ENCODE assay signal across 26 cellular contexts in genomic region chr2:98647636-98648035, GRCh38. TPM values are rescaled to one million over a fixed set of nuclear protein-coding genes. Genes with fewer than 3 reads are reported as not detected.
DNase-seq lines count a peak whose midpoint lies in the region; ATAC-seq and TF ChIP-seq lines count a peak whose summit lies in the region.
"Had no signal": no experiment of that assay in that cellular context is flagged by ENCODE, and none has a peak within 500 bp of the region (broad histone marks: within the 10 kb centered on the region; RNA-seq: fewer than 3 reads in every experiment).

No MANE protein-coding gene starts in this region.

- H4K8ac ChIP-seq in trophoblast cell (ENCODE audit: low read depth, low read length): no peak overlapping the region

- no peak overlapping the region for H2AFZ ChIP-seq in trophoblast cell (ENCODE audit: insufficient read depth, low read length, poor library complexity)
- H2AFZ ChIP-seq: PC-9 had no signal

- H3K9me3 ChIP-seq in trophoblast cell (ENCODE audit: insufficient read depth, low read depth, low read length): no peaks in the 10 kb centered on the region
- H3K9me3 ChIP-seq: heart right ventricle, ovary, SJCRH30, uterus had no signal

- no peak for ATAC-seq in activated naive CD4-positive, alpha-beta T cell treated with anti-CD3 and anti-CD28 coated beads, Interleukin-2, amount 50 U/mL, for 72 hours
- ATAC-seq in effector memory CD8-positive, alpha-beta T cell (replicated peaks): no peak
- ATAC-seq in HG02870 (IDR thresholded peaks at IDR 0.05; ENCODE audit: unreplicated experiment): no peak
- ATAC-seq: HCT116; heart right ventricle; left colon; stimulated activated naive B cell treated with anti-CD40 and anti-IgM and Interleukin-4, amounts not matched to agents 10 μg/mL and 1 μg/mL and 100 μg/mL, for 72 hours; T-cell had no signal

- no peak overlapping the region for H3K27ac ChIP-seq in trophoblast cell (ENCODE audit: low read depth, low read length)
- H3K27ac ChIP-seq: dorsolateral prefrontal cortex, heart right ventricle, KMS-11, ovary, PC-9, SJCRH30, uterus had no signal

- H3K9ac ChIP-seq in trophoblast cell (ENCODE audit: low read length): no peak overlapping the region
- H3K9ac ChIP-seq: KMS-11 had no signal

- H3K23ac ChIP-seq in trophoblast cell (ENCODE audit: low read length): no peak overlapping the region

- no peak overlapping the region for H2AK5ac ChIP-seq in trophoblast cell (ENCODE audit: low read length)

- H3K36me3 ChIP-seq in trophoblast cell (ENCODE audit: control insufficient read depth in 1 of 2, insufficient read depth in 2 of 2, low read length in 2 of 2): no peaks in the 10 kb centered on the region
- H3K36me3 ChIP-seq: ovary, SJCRH30, uterus had no signal

- H3K79me1 ChIP-seq in trophoblast cell (ENCODE audit: low read length): peaks cover 3% of the 10 kb centered on the region

- peaks cover 1 to 5% of the 10 kb centered on the region in 2 experiments for H3K4me1 ChIP-seq in trophoblast cell (ENCODE audit: control insufficient read depth in 1 of 2, insufficient read depth in 2 of 2, low read length in 2 of 2)
- H3K4me1 ChIP-seq: SJCRH30, uterus had no signal

- H4K91ac ChIP-seq in trophoblast cell (ENCODE audit: low read depth, low read length): no peak overlapping the region

- H3K27ac Mint-ChIP-seq in activated naive CD4-positive, alpha-beta T cell treated with anti-CD3 and anti-CD28 coated beads, Interleukin-2, amount 50 U/mL, for 72 hours: peak overlapping the region; percentile 13 to 30
- H3K27ac Mint-ChIP-seq in activated naive CD4-positive, alpha-beta T cell treated with anti-CD3 and anti-CD28 coated beads, Interleukin-2, amount 10 ng/mL, durations not matched to agents 7 days and 5 days: no peak overlapping the region
- peak overlapping the region; percentile 78 to 88 for H3K27ac Mint-ChIP-seq in effector memory CD8-positive, alpha-beta T cell
- H3K27ac Mint-ChIP-seq: activated naive CD8-positive, alpha-beta T cell treated with anti-CD3 and anti-CD28 coated beads, Interleukin-2, amount 10 ng/mL, durations not matched to agents 7 days and 5 days; nephron progenitor cell; stimulated activated naive B cell treated with anti-CD40 and anti-IgM and Interleukin-4, amounts not matched to agents 10 μg/mL and 1 μg/mL and 100 μg/mL, for 72 hours had no signal

- no peaks in the 10 kb centered on the region for H3K79me2 ChIP-seq in trophoblast cell (ENCODE audit: control insufficient read depth, insufficient read depth, low read length, poor library complexity)

- no peaks in the 10 kb centered on the region for H3K27me3 ChIP-seq in trophoblast cell (ENCODE audit: insufficient read depth, low read length)
- H3K27me3 ChIP-seq: dorsolateral prefrontal cortex, heart right ventricle, ovary, uterus had no signal

- no CpG with 5 or more reads among the region's 5 CpGs for WGBS in trophoblast cell (ENCODE audit: extremely low coverage, insufficient coverage, insufficient read length)

- no peak for TF ChIP-seq CTCF in GM20000 (IDR thresholded peaks at IDR 0.05; ENCODE audit: extremely low read depth, missing control alignments)

- H3K18ac ChIP-seq in trophoblast cell (ENCODE audit: low read length): no peak overlapping the region

- H3K4ac ChIP-seq in trophoblast cell (ENCODE audit: low read depth, low read length): no peak overlapping the region

- H2BK5ac ChIP-seq in trophoblast cell (ENCODE audit: low read depth, low read length, poor library complexity): no peak overlapping the region

- H2BK12ac ChIP-seq in trophoblast cell (ENCODE audit: low read length): no peak overlapping the region

- CTCF ChIA-PET in activated naive CD4-positive, alpha-beta T cell treated with anti-CD3 and anti-CD28 coated beads, Interleukin-2, amount 10 ng/mL, durations not matched to agents 7 days and 5 days (lab: Charles Lee): interaction anchor here (0.9 to 2.0 kb wide), 2 partner anchors 111 to 184 kb away, joined by 3 to 10 read pairs; no protein-coding TSS in a partner anchor

- no peak overlapping the region for H3K4me2 ChIP-seq in trophoblast cell (ENCODE audit: low read length)
- H3K4me2 ChIP-seq: KMS-11, PC-9 had no signal

- no peak overlapping the region for H3K4me3 ChIP-seq in trophoblast cell (ENCODE audit: low read depth, low read length)
- H3K4me3 ChIP-seq: dorsolateral prefrontal cortex, heart right ventricle, ovary, PC-9, SJCRH30, uterus had no signal

- no peak overlapping the region for H2BK120ac ChIP-seq in trophoblast cell (ENCODE audit: insufficient read depth, low read length, poor library complexity)

- peaks cover 5 to 46% of the 10 kb centered on the region in 2 donors for H3K36me3 Mint-ChIP-seq in activated naive CD4-positive, alpha-beta T cell treated with anti-CD3 and anti-CD28 coated beads, Interleukin-2, amount 50 U/mL, for 72 hours
- peaks cover 59% of the 10 kb centered on the region for H3K36me3 Mint-ChIP-seq in activated naive CD4-positive, alpha-beta T cell treated with anti-CD3 and anti-CD28 coated beads, Interleukin-2, amount 10 ng/mL, durations not matched to agents 7 days and 5 days
- peaks cover 85% of the 10 kb centered on the region for H3K36me3 Mint-ChIP-seq in effector memory CD8-positive, alpha-beta T cell (ENCODE audit: insufficient read depth)
- H3K36me3 Mint-ChIP-seq: stimulated activated naive B cell treated with anti-CD40 and anti-IgM and Interleukin-4, amounts not matched to agents 10 μg/mL and 1 μg/mL and 100 μg/mL, for 72 hours had no signal

- H4K12ac ChIP-seq in trophoblast cell (ENCODE audit: low read depth, low read length): no peak overlapping the region

- no peak overlapping the region for H3K4me3 Mint-ChIP-seq in activated naive CD4-positive, alpha-beta T cell treated with anti-CD3 and anti-CD28 coated beads, Interleukin-2, amount 10 ng/mL, durations not matched to agents 7 days and 5 days
- H3K4me3 Mint-ChIP-seq in effector memory CD8-positive, alpha-beta T cell: no peak overlapping the region
- H3K4me3 Mint-ChIP-seq: activated naive CD8-positive, alpha-beta T cell treated with anti-CD3 and anti-CD28 coated beads, Interleukin-2, amount 10 ng/mL, durations not matched to agents 7 days and 5 days; B cell; nephron progenitor cell; stimulated activated naive B cell treated with anti-CD40 and anti-IgM and Interleukin-4, amounts not matched to agents 10 μg/mL and 1 μg/mL and 100 μg/mL, for 72 hours had no signal

- no peaks in the 10 kb centered on the region for H3K9me3 Mint-ChIP-seq in activated naive CD4-positive, alpha-beta T cell treated with anti-CD3 and anti-CD28 coated beads, Interleukin-2, amount 50 U/mL, for 72 hours
- H3K9me3 Mint-ChIP-seq in activated naive CD4-positive, alpha-beta T cell treated with anti-CD3 and anti-CD28 coated beads, Interleukin-2, amount 10 ng/mL, durations not matched to agents 7 days and 5 days: peaks cover 13% of the 10 kb centered on the region
- peaks cover 3 to 8% of the 10 kb centered on the region in 2 donors for H3K9me3 Mint-ChIP-seq in effector memory CD8-positive, alpha-beta T cell
- H3K9me3 Mint-ChIP-seq: activated naive CD8-positive, alpha-beta T cell treated with anti-CD3 and anti-CD28 coated beads, Interleukin-2, amount 10 ng/mL, durations not matched to agents 7 days and 5 days; stimulated activated naive B cell treated with anti-CD40 and anti-IgM and Interleukin-4, amounts not matched to agents 10 μg/mL and 1 μg/mL and 100 μg/mL, for 72 hours had no signal

- H3K14ac ChIP-seq in trophoblast cell (ENCODE audit: low read length): no peak overlapping the region

- peaks cover 41% of the 10 kb centered on the region for H3K4me1 Mint-ChIP-seq in activated naive CD4-positive, alpha-beta T cell treated with anti-CD3 and anti-CD28 coated beads, Interleukin-2, amount 10 ng/mL, durations not matched to agents 7 days and 5 days
- peaks cover 35 to 45% of the 10 kb centered on the region in 2 donors for H3K4me1 Mint-ChIP-seq in effector memory CD8-positive, alpha-beta T cell (ENCODE audit: low read depth in 2 of 2)

- no peak for DNase-seq in activated naive CD4-positive, alpha-beta T cell treated with anti-CD3 and anti-CD28 coated beads, Interleukin-2, amount 50 U/mL, for 72 hours (ENCODE audit: low spot score in 2 of 2)
- DNase-seq in activated naive CD4-positive, alpha-beta T cell treated with anti-CD3 and anti-CD28 coated beads, Interleukin-2, amount 10 ng/mL, durations not matched to agents 7 days and 5 days: no peak
- DNase-seq in NCI-H226: peak; percentile 76
- no peak for DNase-seq in effector memory CD8-positive, alpha-beta T cell
- peak; percentile 92 to 99 for DNase-seq in trophoblast cell
- no peak for DNase-seq in GM20000 (ENCODE audit: low spot score)
- DNase-seq in NCI-H748 (lab: John Stamatoyannopoulos, UW; ENCODE audit: unreplicated experiment): no peak
- DNase-seq: activated CD4-positive, alpha-beta T cell treated with anti-CD3 and anti-CD28 coated beads for 1 hour; activated naive CD8-positive, alpha-beta T cell treated with anti-CD3 and anti-CD28 coated beads, Interleukin-2, amount 10 ng/mL, durations not matched to agents 7 days and 5 days; dorsolateral prefrontal cortex; heart right ventricle; left colon; MV-4-11; NCI-H510A treated with DMSO at 0.1 percent for 48 hours; nephron progenitor cell; ovary; PC-9; SJCRH30; stimulated activated CD4-positive, alpha-beta T cell treated with anti-CD3 and anti-CD28 coated beads, Interleukin-4, amount 100 ng/mL, for 24 hours; stimulated activated naive B cell treated with anti-CD40 and anti-IgM and Interleukin-4, amounts not matched to agents 10 μg/mL and 1 μg/mL and 100 μg/mL, for 72 hours; T-cell; uterus had no signal

- H3K27me3 Mint-ChIP-seq in activated naive CD4-positive, alpha-beta T cell treated with anti-CD3 and anti-CD28 coated beads, Interleukin-2, amount 10 ng/mL, durations not matched to agents 7 days and 5 days: no peaks in the 10 kb centered on the region
- H3K27me3 Mint-ChIP-seq in effector memory CD8-positive, alpha-beta T cell: no peaks in the 10 kb centered on the region
- H3K27me3 Mint-ChIP-seq: activated naive CD8-positive, alpha-beta T cell treated with anti-CD3 and anti-CD28 coated beads, Interleukin-2, amount 10 ng/mL, durations not matched to agents 7 days and 5 days; B cell; stimulated activated naive B cell treated with anti-CD40 and anti-IgM and Interleukin-4, amounts not matched to agents 10 μg/mL and 1 μg/mL and 100 μg/mL, for 72 hours; T-cell had no signal

RNA-seq across cellular contexts. Expression of gene UNC50, which starts 39.2 kb away (rescaled TPM):
- 10 to 100 TPM; 21.6 to 23.8 TPM for total RNA-seq in activated naive CD4-positive, alpha-beta T cell treated with anti-CD3 and anti-CD28 coated beads, Interleukin-2, amount 50 U/mL, for 72 hours
- 58.4 and 66.1 TPM in 2 replicates for polyA plus RNA-seq in trophoblast cell (2013)

RNA-seq across cellular contexts. Expression of gene COA5, which starts 39.3 kb away (rescaled TPM):
- 10 to 100 TPM; 25.0 to 30.3 TPM for total RNA-seq in activated naive CD4-positive, alpha-beta T cell treated with anti-CD3 and anti-CD28 coated beads, Interleukin-2, amount 50 U/mL, for 72 hours
- polyA plus RNA-seq in trophoblast cell (2013): 32.9 and 35.0 TPM in 2 replicates

Comparison
In these comparisons a context has a peak if more than half of its experiments do, and no peak if none do; other contexts are left out.
1. DNase-seq: peak in NCI-H226 (single experiment) and trophoblast cell (2 of 2); none in activated naive CD4-positive, alpha-beta T cell treated with anti-CD3 and anti-CD28 coated beads, Interleukin-2, amount 50 U/mL, for 72 hours (0 of 2), activated naive CD4-positive, alpha-beta T cell treated with anti-CD3 and anti-CD28 coated beads, Interleukin-2, amount 10 ng/mL, durations not matched to agents 7 days and 5 days (single experiment), effector memory CD8-positive, alpha-beta T cell (0 of 3), GM20000 (single experiment) and NCI-H748 (single experiment).